ENCODE assay signal across 8 cellular contexts in the genomic region with DNA sequence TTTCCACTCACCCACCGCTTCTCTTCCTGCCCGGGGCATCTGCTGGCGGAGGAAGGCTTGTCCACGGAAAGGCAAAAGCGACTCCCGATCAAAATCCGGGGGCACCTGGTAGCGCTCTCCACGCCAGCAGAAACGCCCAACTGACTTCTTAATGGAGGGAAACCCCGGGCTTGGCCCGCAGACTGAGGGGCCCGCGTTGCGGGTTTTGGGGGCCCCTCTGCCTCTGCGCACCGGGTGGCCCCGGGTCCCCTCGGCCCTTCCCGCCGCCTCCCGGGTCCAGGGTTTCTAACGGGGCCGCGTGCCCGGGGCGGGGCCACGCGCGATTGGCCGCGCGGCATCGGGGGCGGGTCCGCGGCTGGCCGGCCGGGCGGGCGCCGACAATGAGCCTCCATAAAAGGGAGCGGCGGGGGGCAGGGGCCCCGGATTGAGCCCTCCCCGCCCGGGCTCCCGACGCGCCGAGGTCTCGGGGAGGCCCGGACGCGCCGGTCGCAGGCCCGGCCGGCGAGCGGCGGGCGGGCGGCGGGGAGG. TPM values are rescaled to one million over a fixed set of nuclear protein-coding genes. Genes with fewer than 3 reads are reported as not detected.
DNase-seq lines count a peak whose midpoint lies in the region; ATAC-seq and TF ChIP-seq lines count a peak whose summit lies in the region.

A gene with protein sequence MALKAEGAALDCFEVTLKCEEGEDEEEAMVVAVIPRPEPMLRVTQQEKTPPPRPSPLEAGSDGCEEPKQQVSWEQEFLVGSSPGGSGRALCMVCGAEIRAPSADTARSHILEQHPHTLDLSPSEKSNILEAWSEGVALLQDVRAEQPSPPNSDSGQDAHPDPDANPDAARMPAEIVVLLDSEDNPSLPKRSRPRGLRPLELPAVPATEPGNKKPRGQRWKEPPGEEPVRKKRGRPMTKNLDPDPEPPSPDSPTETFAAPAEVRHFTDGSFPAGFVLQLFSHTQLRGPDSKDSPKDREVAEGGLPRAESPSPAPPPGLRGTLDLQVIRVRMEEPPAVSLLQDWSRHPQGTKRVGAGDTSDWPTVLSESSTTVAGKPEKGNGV (plus strand): TSS at position 422 of the 528 bp plus-strand sequence. CDS start 231 bp downstream, outside the sequence.

- H3K27me3 Mint-ChIP-seq in activated naive CD8-positive, alpha-beta T cell = no peaks in the 10 kb centered on the region
- H3K27me3 Mint-ChIP-seq in glutamatergic neuron (ENCODE audit: unreplicated experiment) = peaks cover 2% of the 10 kb centered on the region

- 0 out of 2 replicates have a peak, but pooled peaks cover 3% of the 10 kb centered on the region for H3F3A ChIP-seq in MM.1S (ENCODE audit: insufficient read depth, low read length)

- H3K79me2 ChIP-seq in MM.1S (ENCODE audit: low read length) (peaks cover 42% of the 10 kb centered on the region), osteoblast (ENCODE audit: insufficient read depth, low read length) (peaks cover 45% of the 10 kb centered on the region)

- no peaks in the 10 kb centered on the region for H3K36me3 Mint-ChIP-seq in activated naive CD8-positive, alpha-beta T cell
- H3K36me3 Mint-ChIP-seq in glutamatergic neuron (ENCODE audit: unreplicated experiment) = peaks cover 5% of the 10 kb centered on the region

- H3K9me2 ChIP-seq in MM.1S (replicated peaks; ENCODE audit: insufficient read depth, low read length) = no peaks in the 10 kb centered on the region

- no peaks in the 10 kb centered on the region for H3K27me3 ChIP-seq in HAP-1 (ENCODE audit: low read depth)
- no peaks in the 10 kb centered on the region for H3K27me3 ChIP-seq in MM.1S (replicated peaks; ENCODE audit: insufficient read depth, low read length)
- H3K27me3 ChIP-seq in osteoblast (ENCODE audit: insufficient read depth, low read length) = no peaks in the 10 kb centered on the region
- H3K27me3 ChIP-seq in thoracic aorta (replicated peaks; ENCODE audit: insufficient read depth) = no peaks in the 10 kb centered on the region

- H3K9me3 ChIP-seq in HAP-1 = no peaks in the 10 kb centered on the region
- H3K9me3 ChIP-seq in MM.1S (replicated peaks; ENCODE audit: insufficient read depth, low read length) = no peaks in the 10 kb centered on the region
- H3K9me3 ChIP-seq in osteoblast (ENCODE audit: low read depth, low read length) = no peaks in the 10 kb centered on the region
- H3K9me3 ChIP-seq in thoracic aorta = no peaks in the 10 kb centered on the region

- no peaks in the 10 kb centered on the region for H4K20me1 ChIP-seq in MM.1S (ENCODE audit: insufficient read depth, low read length)
- peaks cover 36% of the 10 kb centered on the region for H4K20me1 ChIP-seq in osteoblast (ENCODE audit: insufficient read depth, low read length)

- peak within 1 kb of the TSS; percentile 43; the same call in 1 of the 2 replicates for H3K27ac ChIP-seq in MM.1S (ENCODE audit: low read length)
- peak within 1 kb of the TSS; percentile 58 for H3K27ac ChIP-seq in osteoblast (ENCODE audit: low read depth, low read length)
- peak within 1 kb of the TSS in 1 of 2 donors; percentile 65 for H3K27ac ChIP-seq in thoracic aorta

- peak; percentile 69 for ATAC-seq in thoracic aorta (ENCODE audit: insufficient number of reproducible peaks, low FRiP score, low read depth)

- H2AFZ ChIP-seq in MM.1S (ENCODE audit: low read length) (peak within 1 kb of the TSS; percentile 94), osteoblast (ENCODE audit: low read length) (peak within 1 kb of the TSS; percentile 93)

- H3K36me3 ChIP-seq in HAP-1 (replicated peaks) (peaks cover 30% of the 10 kb centered on the region), MM.1S (replicated peaks; ENCODE audit: insufficient read depth, low read length) (peaks cover 4% of the 10 kb centered on the region; the same call in 1 of the 2 replicates), osteoblast (ENCODE audit: insufficient read depth, low read length) (peaks cover 15% of the 10 kb centered on the region), thoracic aorta (peaks cover 6% of the 10 kb centered on the region)

- peak within 1 kb of the TSS; percentile 22 for H3K27ac Mint-ChIP-seq in activated naive CD8-positive, alpha-beta T cell
- H3K27ac Mint-ChIP-seq in glutamatergic neuron (ENCODE audit: unreplicated experiment) = peak within 1 kb of the TSS; percentile 52

- H3K4me1 Mint-ChIP-seq in activated naive CD8-positive, alpha-beta T cell (ENCODE audit: low read depth) = peaks cover 22% of the 10 kb centered on the region
- H3K4me1 Mint-ChIP-seq in glutamatergic neuron (ENCODE audit: low read depth, unreplicated experiment) = peaks cover 18% of the 10 kb centered on the region

- peaks cover 12% of the 10 kb centered on the region for H3K4me1 ChIP-seq in HAP-1
- H3K4me1 ChIP-seq in MM.1S (ENCODE audit: low read length) = peaks cover 13% of the 10 kb centered on the region
- peaks cover 19% of the 10 kb centered on the region for H3K4me1 ChIP-seq in osteoblast (ENCODE audit: insufficient read depth, low read length)
- peaks cover 0 to 22% of the 10 kb centered on the region in 2 donors for H3K4me1 ChIP-seq in thoracic aorta (ENCODE audit: control insufficient read depth in 1 of 2, low read depth in 2 of 2)

- in situ Hi-C loops in HAP-1 (cut with MboI; ENCODE audit: low sequenced_read_pairs) = no loop called here

- peak; percentile 98 for DNase-seq in GM03348 (ENCODE audit: low spot score)
- DNase-seq in HAP-1 (ENCODE audit: low spot score in 2 of 2) = peak; percentile 71 to 88
- DNase-seq in MM.1S = peak; percentile 79
- peak; percentile 67 for DNase-seq in SKM-1 treated with dmso at 0.1 percent for 144 hours (lab: John Stamatoyannopoulos, UW; ENCODE audit: unreplicated experiment)
- DNase-seq in glutamatergic neuron = peak; percentile 80
- peak; percentile 100 for DNase-seq in osteoblast (ENCODE audit: insufficient read length, low spot score, missing footprints)
- DNase-seq in thoracic aorta (ENCODE audit: low spot score) = no peak

- H3K9ac ChIP-seq in MM.1S (ENCODE audit: low read length) = peak within 1 kb of the TSS; percentile 90

- H3K4me3 ChIP-seq in HAP-1 (peak within 1 kb of the TSS; percentile 77), MM.1S (ENCODE audit: low read length) (peak within 1 kb of the TSS; percentile 97), osteoblast (ENCODE audit: insufficient read depth, low read length) (peak within 1 kb of the TSS; percentile 94), thoracic aorta (peak within 1 kb of the TSS; percentile 85)

- no peaks in the 10 kb centered on the region for H3K9me3 Mint-ChIP-seq in activated naive CD8-positive, alpha-beta T cell (ENCODE audit: low read depth)
- H3K9me3 Mint-ChIP-seq in glutamatergic neuron (ENCODE audit: unreplicated experiment) = peaks cover 2% of the 10 kb centered on the region

- peak within 1 kb of the TSS; percentile 84 for H3K4me3 Mint-ChIP-seq in activated naive CD8-positive, alpha-beta T cell
- peak within 1 kb of the TSS; percentile 93 for H3K4me3 Mint-ChIP-seq in glutamatergic neuron (ENCODE audit: unreplicated experiment)

- TF ChIP-seq CTCF in MM.1S (IDR thresholded peaks at IDR 0.05; ENCODE audit: low read length) (no peak), glutamatergic neuron (IDR thresholded peaks at IDR 0.05; ENCODE audit: partially characterized antibody, unreplicated experiment) (no peak), osteoblast (IDR thresholded peaks at IDR 0.05; ENCODE audit: extremely low read depth, low read depth, low read length) (no peak), thoracic aorta (IDR thresholded peaks at IDR 0.05) (no peak)

- H3K4me2 ChIP-seq in MM.1S (ENCODE audit: low read depth, low read length) (peak within 1 kb of the TSS; percentile 89), osteoblast (ENCODE audit: insufficient read depth, low read length) (peak within 1 kb of the TSS; percentile 95)

RNA-seq across cellular contexts. Expression of the gene that starts here (rescaled TPM):
- 83.7 TPM for total RNA-seq in glutamatergic neuron (ENCODE audit: unreplicated experiment)
- 16.2 and 17.7 TPM in 2 replicates for total RNA-seq in osteoblast
- 10 to 100 TPM; 14.8 to 16.4 TPM for total RNA-seq in thoracic aorta
